18 cellular contexts compared by ENCODE assay signal in the genomic region with DNA sequence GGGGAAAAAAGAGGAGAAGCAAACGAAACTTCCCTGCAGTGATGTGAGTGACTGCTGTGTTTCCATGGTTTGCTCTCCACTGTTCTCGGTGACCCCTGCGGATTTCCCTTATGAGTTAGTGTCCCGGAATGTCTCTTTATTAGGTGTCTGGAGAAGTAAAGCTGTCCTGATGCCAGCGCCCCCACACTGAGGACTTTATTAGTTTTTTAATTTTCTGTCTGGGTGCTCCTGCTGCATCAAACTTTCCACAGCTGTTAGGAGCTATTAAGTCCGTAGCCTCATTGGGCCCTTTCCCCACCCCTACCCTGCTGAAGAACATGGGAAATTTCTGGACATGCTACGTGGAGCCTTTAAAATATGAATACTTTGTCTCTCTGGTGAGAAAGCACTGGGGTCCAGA.
DNase-seq lines count a peak whose midpoint lies in the region; ATAC-seq and TF ChIP-seq lines count a peak whose summit lies in the region.
"Had no signal": no experiment of that assay in that cellular context is flagged by ENCODE, and none has a peak within 500 bp of the region (broad histone marks: within the 10 kb centered on the region; RNA-seq: fewer than 3 reads in every experiment).

No MANE protein-coding gene starts in this region.

- H3K27ac ChIP-seq in mammary epithelial cell (ENCODE audit: insufficient read depth, low read depth, low read length): no peak overlapping the region
- H3K27ac ChIP-seq in breast epithelium: no peak overlapping the region
- H3K27ac ChIP-seq in brain microvascular endothelial cell: no peak overlapping the region
- H3K27ac ChIP-seq in lung (ENCODE audit: low read depth in 1 of 2, low read length in 1 of 2): no peak overlapping the region
- H3K27ac ChIP-seq: 22Rv1, ascending aorta, prostate gland, tibial nerve had no signal

- no peak overlapping the region for H3K9ac ChIP-seq in mammary epithelial cell (ENCODE audit: insufficient read depth, low read length)

- no peak overlapping the region for H3K4me2 ChIP-seq in mammary epithelial cell (ENCODE audit: insufficient read depth, low read depth, low read length)

- no TSS peak for BruUV-seq in mammary epithelial cell (replicated peaks; lab: Mats Ljungman, UMichigan)

- dilution Hi-C loops in mammary epithelial cell (cut with HindIII; ENCODE audit: low sequenced_read_pairs): loop anchor here (5.0 kb wide), 1 partner anchor 102 kb away; no protein-coding TSS in a partner anchor

- ATAC-seq in lung (ENCODE audit: insufficient read depth, low FRiP score) (no peak), HG03135 (IDR thresholded peaks at IDR 0.05; ENCODE audit: unreplicated experiment) (no peak), GM18519 (IDR thresholded peaks at IDR 0.05; ENCODE audit: low FRiP score, unreplicated experiment) (no peak)

- intact Hi-C loops in mammary epithelial cell (cut with micrococcal nuclease) (loop anchor here (5.0 to 10.0 kb wide), 2 partner anchors 163 to 341 kb away; a partner anchor contains a TSS), breast epithelium (cut with DNase I; ENCODE audit: low total_unique reads) (no loop called here)

- TF ChIP-seq POLR2A in breast epithelium (IDR thresholded peaks at IDR 0.05): no peak

- in situ Hi-C loops in mammary epithelial cell (cut with MboI; ENCODE audit: low sequenced_read_pairs in 2 of 2): no loop called here
- in situ Hi-C loops in brain microvascular endothelial cell (cut with HindIII; ENCODE audit: low pct_ligation_motif_present, low sequenced_read_pairs): no loop called here

- H3K9me3 ChIP-seq in mammary epithelial cell (replicated peaks; ENCODE audit: insufficient read depth, low read length) (no peaks in the 10 kb centered on the region), breast epithelium (no peaks in the 10 kb centered on the region), lung (ENCODE audit: control insufficient read depth in 2 of 2, insufficient read depth in 1 of 2, low read length in 1 of 2) (no peaks in the 10 kb centered on the region), BE2C (no peaks in the 10 kb centered on the region)
- H3K9me3 ChIP-seq: ascending aorta, HAP-1, prostate gland, tibial nerve had no signal

- H3K79me2 ChIP-seq in mammary epithelial cell (ENCODE audit: insufficient read depth, low read length): no peaks in the 10 kb centered on the region

- H3K36me3 ChIP-seq in mammary epithelial cell (ENCODE audit: insufficient read depth, low read length) (no peaks in the 10 kb centered on the region), breast epithelium (no peaks in the 10 kb centered on the region), brain microvascular endothelial cell (replicated peaks) (no peaks in the 10 kb centered on the region), lung (ENCODE audit: control insufficient read depth in 2 of 2, insufficient read depth in 2 of 2, low read length in 2 of 2) (no peaks in the 10 kb centered on the region), BE2C (no peaks in the 10 kb centered on the region)
- H3K36me3 ChIP-seq: ascending aorta, HAP-1, prostate gland, tibial nerve had no signal

- H3K4me3 ChIP-seq in mammary epithelial cell (replicated peaks in 1 of 3; ENCODE audit: insufficient read depth in 1 of 3, low read depth in 2 of 3, low read length in 3 of 3) (no peak overlapping the region), breast epithelium (no peak overlapping the region), brain microvascular endothelial cell (ENCODE audit: low read depth, low read length) (no peak overlapping the region), lung (no peak overlapping the region), BE2C (ENCODE audit: low read depth, low read length) (no peak overlapping the region)
- H3K4me3 ChIP-seq: ascending aorta, HAP-1, prostate gland, tibial nerve had no signal

- DNase-seq in mammary epithelial cell (peak; percentile 29), breast epithelium (ENCODE audit: low spot score in 2 of 2) (no peak), brain microvascular endothelial cell (peak; percentile 80), lung (ENCODE audit: low spot score) (peak; percentile 28), BE2C (no peak), NCI-H2196 treated with DMSO at 0.1 percent for 48 hours (lab: John Stamatoyannopoulos, UW; ENCODE audit: unreplicated experiment) (no peak)
- DNase-seq: activated effector memory CD4-positive, alpha-beta T cell treated with anti-CD3 and anti-CD28 coated beads, Interleukin-2, amount 50 U/mL, for 16 hours; foreskin melanocyte; NCI-H1694 treated with DMSO at 0.1 percent for 48 hours; NCI-H510A treated with DMSO at 0.1 percent for 48 hours; stimulated activated CD4-positive, alpha-beta T cell treated with anti-CD3 and anti-CD28 coated beads, Interleukin-1b, Interleukin-23, amount 100 ng/mL, for 48 hours had no signal

- no peak overlapping the region for H2AFZ ChIP-seq in mammary epithelial cell (ENCODE audit: low read depth, low read length)

- 86% methylated on average over 7 of the region's 7 CpGs for WGBS in mammary epithelial cell (ENCODE audit: low coverage, missing lambda C conversion rate)
- 74 to 76% methylated on average over 7 of the region's 7 CpGs for WGBS in lung, 2 donors

- CTCF ChIA-PET in mammary epithelial cell (lab: Charles Lee; ENCODE audit: low non-redundant PET): no interaction called here

- no peaks in the 10 kb centered on the region for H4K20me1 ChIP-seq in mammary epithelial cell (ENCODE audit: insufficient read depth, low read length)

- TF ChIP-seq CTCF in mammary epithelial cell (conservative IDR thresholded peaks at IDR 0.05 in 1 of 2, IDR thresholded peaks at IDR 0.05 in 1 of 2; ENCODE audit: extremely low read depth in 1 of 2, insufficient read depth in 1 of 2, low read depth in 1 of 2, low read length in 2 of 2): no peak
- no peak for TF ChIP-seq CTCF in breast epithelium (IDR thresholded peaks at IDR 0.05)
- no peak for TF ChIP-seq CTCF in brain microvascular endothelial cell (IDR thresholded peaks at IDR 0.05; ENCODE audit: low read depth, low read length, missing control alignments)
- TF ChIP-seq CTCF in lung (IDR thresholded peaks at IDR 0.05; ENCODE audit: control extremely low read depth, extremely low read depth): no peak
- no peak for TF ChIP-seq CTCF in BE2C (IDR thresholded peaks at IDR 0.05; ENCODE audit: low read depth, low read length)

- H3K4me1 ChIP-seq in mammary epithelial cell (ENCODE audit: insufficient read depth, low read length) (peaks cover 43% of the 10 kb centered on the region), breast epithelium (no peaks in the 10 kb centered on the region), lung (ENCODE audit: control insufficient read depth in 2 of 2, insufficient read depth in 2 of 2, low read length in 2 of 2) (peaks cover 0 to 12% of the 10 kb centered on the region in 2 donors), BE2C (no peaks in the 10 kb centered on the region)
- H3K4me1 ChIP-seq: ascending aorta, prostate gland had no signal

- H3K27me3 ChIP-seq in mammary epithelial cell (ENCODE audit: insufficient read depth, low read length) (no peaks in the 10 kb centered on the region), breast epithelium (no peaks in the 10 kb centered on the region), brain microvascular endothelial cell (replicated peaks) (peaks cover 58% of the 10 kb centered on the region), lung (ENCODE audit: control insufficient read depth, insufficient read depth) (no peaks in the 10 kb centered on the region), BE2C (no peaks in the 10 kb centered on the region)
- H3K27me3 ChIP-seq: ascending aorta, tibial nerve had no signal

Comparison
In these comparisons a context has a peak if more than half of its experiments do, and no peak if none do; other contexts are left out.
1. DNase-seq: peak in mammary epithelial cell (single experiment), brain microvascular endothelial cell (single experiment) and lung (single experiment); none in breast epithelium (0 of 2), BE2C (single experiment) and NCI-H2196 treated with DMSO at 0.1 percent for 48 hours (single experiment).